In the genomic region with DNA sequence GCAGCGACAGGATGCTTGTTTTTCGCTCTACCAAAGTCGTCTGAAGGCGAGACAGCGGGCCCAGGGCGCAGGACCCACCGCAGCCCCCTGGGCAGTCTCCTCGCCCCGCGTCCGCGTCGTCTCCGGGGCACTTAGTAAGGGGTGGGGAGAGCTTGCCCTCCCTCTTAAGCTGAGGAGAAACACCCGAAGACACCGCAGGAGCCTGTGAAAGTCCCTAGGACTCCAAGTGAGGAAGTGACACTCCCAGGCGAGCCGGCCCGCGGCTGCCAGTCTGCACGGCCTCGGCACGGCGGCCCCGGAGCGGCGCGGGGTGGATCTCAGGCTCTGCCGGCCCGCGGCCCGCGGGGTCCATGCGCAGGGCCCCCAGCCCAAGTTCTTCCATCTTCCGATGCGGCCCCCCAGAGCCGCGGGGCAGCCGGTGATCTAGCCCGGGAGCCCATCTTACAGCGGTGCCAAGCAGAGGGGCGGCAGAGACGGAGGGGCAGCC, we compare ENCODE assay signal across 7 cellular contexts. TPM values are rescaled to one million over a fixed set of nuclear protein-coding genes. Genes with fewer than 3 reads are reported as not detected.
DNase-seq lines count a peak whose midpoint lies in the region; ATAC-seq and TF ChIP-seq lines count a peak whose summit lies in the region.

No MANE protein-coding gene starts in this region.

- H3K9ac ChIP-seq in neural progenitor cell = no peak overlapping the region

- H3K4me1 Mint-ChIP-seq in neural progenitor cell = peaks cover 31% of the 10 kb centered on the region

- no peaks in the 10 kb centered on the region for H3K79me2 ChIP-seq in neural progenitor cell (ENCODE audit: low read depth)

- DNase-seq in HFF-Myc (ENCODE audit: extremely low read depth, low read depth) = no peak
- peak; percentile 69 for DNase-seq in NAMALWA (ENCODE audit: low spot score)
- DNase-seq in activated CD8-positive, alpha-beta memory T cell treated with anti-CD3 and anti-CD28 coated beads, Interleukin-2, amount 50 U/mL, for 1 hour (ENCODE audit: extremely low read depth) = peak; percentile 32
- peak; percentile 19 for DNase-seq in esophagus squamous epithelium (lab: John Stamatoyannopoulos, UW)
- peak; percentile 51 for DNase-seq in neural progenitor cell (ENCODE audit: low spot score)
- peak; percentile 71 for DNase-seq in testis

- H3K9me3 Mint-ChIP-seq in neural progenitor cell = no peaks in the 10 kb centered on the region

- no peak for TF ChIP-seq CTCF in HFF-Myc (IDR thresholded peaks at IDR 0.05; ENCODE audit: low read depth, low read length, missing control alignments)
- TF ChIP-seq CTCF in esophagus squamous epithelium (IDR thresholded peaks at IDR 0.05) = no peak
- no peak for TF ChIP-seq CTCF in neural progenitor cell (IDR thresholded peaks at IDR 0.05)
- no peak for TF ChIP-seq CTCF in testis (IDR thresholded peaks at IDR 0.05)

- H3K27me3 ChIP-seq in esophagus squamous epithelium = no peaks in the 10 kb centered on the region
- peaks cover 77% of the 10 kb centered on the region for H3K27me3 ChIP-seq in neural progenitor cell
- no peaks in the 10 kb centered on the region for H3K27me3 ChIP-seq in testis

- H3K36me3 ChIP-seq in esophagus squamous epithelium (peaks cover 0 to 5% (median 0%) of the 10 kb centered on the region in 3 donors), neural progenitor cell (no peaks in the 10 kb centered on the region), testis (ENCODE audit: low read depth, missing control alignments) (no peaks in the 10 kb centered on the region)

- peak; percentile 70 for ATAC-seq in GM18502 (IDR thresholded peaks at IDR 0.05; ENCODE audit: poor library complexity, unreplicated experiment)

- 4% methylated on average over 5 of the region's 43 CpGs; no CpG with 5 or more reads in 1 of the 2 donors for WGBS in esophagus squamous epithelium, 2 donors
- 0% methylated on average over 13 to 29 of the region's 43 CpGs for WGBS in testis, 2 donors

- peak overlapping the region; percentile 42 for H3K27ac Mint-ChIP-seq in neural progenitor cell

- H3K9me3 ChIP-seq in esophagus squamous epithelium = no peaks in the 10 kb centered on the region
- H3K9me3 ChIP-seq in neural progenitor cell (ENCODE audit: low read depth) = no peaks in the 10 kb centered on the region
- no peaks in the 10 kb centered on the region for H3K9me3 ChIP-seq in testis

- H3K4me3 ChIP-seq in HFF-Myc (replicated peaks; ENCODE audit: low read depth, low read length) = peak overlapping the region; percentile 76
- peak overlapping the region; percentile 60 to 83 (median 77) for H3K4me3 ChIP-seq in esophagus squamous epithelium
- H3K4me3 ChIP-seq in neural progenitor cell = peak overlapping the region; percentile 70
- H3K4me3 ChIP-seq in testis = peak overlapping the region; percentile 64 to 76

- no peaks in the 10 kb centered on the region for H4K20me1 ChIP-seq in neural progenitor cell (ENCODE audit: low read depth)

- no peaks in the 10 kb centered on the region for H3F3A ChIP-seq in neural progenitor cell (ENCODE audit: low read depth)

- intact Hi-C loops in esophagus squamous epithelium (cut with DNase I) = no loop called here
- intact Hi-C loops in testis (cut with DNase I; ENCODE audit: low total_unique reads) = no loop called here

- H3K27ac ChIP-seq in esophagus squamous epithelium (peak overlapping the region; percentile 76 to 93 (median 92)), neural progenitor cell (no peak overlapping the region), testis (peak overlapping the region; percentile 86 to 89)

- TF ChIP-seq POLR2A in esophagus squamous epithelium (IDR thresholded peaks at IDR 0.05) = peak in 2 of 4 donors; percentile 31 to 42
- no peak for TF ChIP-seq POLR2A in testis (IDR thresholded peaks at IDR 0.05)

- H3K4me3 Mint-ChIP-seq in neural progenitor cell = peak overlapping the region; percentile 92

- H3K36me3 Mint-ChIP-seq in neural progenitor cell = no peaks in the 10 kb centered on the region

- peak overlapping the region; percentile 96 for H3K4me2 ChIP-seq in neural progenitor cell

- peaks cover 3 to 62% (median 3%) of the 10 kb centered on the region in 3 donors for H3K4me1 ChIP-seq in esophagus squamous epithelium
- H3K4me1 ChIP-seq in neural progenitor cell = peaks cover 13% of the 10 kb centered on the region
- H3K4me1 ChIP-seq in testis = no peaks in the 10 kb centered on the region

- peak overlapping the region; percentile 95 for H2AFZ ChIP-seq in neural progenitor cell (replicated peaks)

- no peaks in the 10 kb centered on the region for H3K27me3 Mint-ChIP-seq in neural progenitor cell (ENCODE audit: insufficient read depth, low read depth)

RNA-seq across cellular contexts. Expression of a gene that starts 0.3 kb away (rescaled TPM):
- total RNA-seq in esophagus squamous epithelium (1 to 10 TPM; 2.7 to 9.3 (median 7.6) TPM), neural progenitor cell (ENCODE audit: low replicate concordance) (0.13 and 0.34 TPM in 2 replicates), testis (1 to 10 TPM; 5.2 to 5.6 TPM)
- polyA plus RNA-seq in testis (ENCODE audit: insufficient read depth, low read depth, low replicate concordance) = 6.2 TPM

RNA-seq across cellular contexts. Expression of a gene that starts 53.8 kb away (rescaled TPM):
- total RNA-seq in esophagus squamous epithelium = 10 to 100 TPM; 12.8 to 21.6 (median 15.9) TPM
- total RNA-seq in neural progenitor cell (ENCODE audit: low replicate concordance) = 34.8 and 47.0 TPM in 2 replicates
- total RNA-seq in testis = 10 to 100 TPM; 13.5 to 19.4 TPM
- 17.7 TPM for polyA plus RNA-seq in testis (ENCODE audit: insufficient read depth, low read depth, low replicate concordance)
